14 cellular contexts compared by ENCODE assay signal in the genomic region with DNA sequence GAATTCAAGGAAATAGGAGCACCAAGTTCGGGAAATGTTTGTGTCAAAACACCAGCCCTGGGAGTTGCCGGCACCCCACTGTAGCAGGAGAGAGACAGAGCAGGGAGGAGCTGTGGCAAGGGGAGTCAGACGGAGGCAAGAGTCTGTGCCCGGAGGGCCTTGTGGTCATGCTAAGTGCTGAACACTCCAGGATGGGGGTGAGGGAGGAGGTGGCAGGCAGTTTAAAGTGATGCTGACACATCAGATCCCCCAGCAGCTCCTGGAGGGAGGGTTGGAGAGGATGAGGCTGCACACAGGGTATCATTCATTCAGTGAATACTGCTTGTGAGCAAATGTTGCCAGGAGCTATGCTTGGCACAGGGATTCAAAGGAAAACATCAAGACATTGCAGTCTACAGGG.
A peak's percentile ranks its signal among the peaks of the same experiment; 100 is the strongest.
DNase-seq lines count a peak whose midpoint lies in the region; ATAC-seq and TF ChIP-seq lines count a peak whose summit lies in the region.
"Had no signal": no experiment of that assay in that cellular context is flagged by ENCODE, and none has a peak within 500 bp of the region (broad histone marks: within the 10 kb centered on the region; RNA-seq: fewer than 3 reads in every experiment).

No MANE protein-coding gene starts in this region.

- H2AFZ ChIP-seq in H9 (ENCODE audit: low read length) (no peak overlapping the region), PC-3 (ENCODE audit: low read length) (no peak overlapping the region)

- no peak overlapping the region for H3K23ac ChIP-seq in H9 (ENCODE audit: insufficient read length, low read depth, low read length)

- H3K9me3 Mint-ChIP-seq in H9 = no peaks in the 10 kb centered on the region; a peak in 1 of 5 replicates
- no peaks in the 10 kb centered on the region for H3K9me3 Mint-ChIP-seq in endodermal cell
- H3K9me3 Mint-ChIP-seq: CD4-positive, alpha-beta T cell had no signal

- H3K14ac ChIP-seq in H9 (ENCODE audit: insufficient read depth, low read length) = no peak overlapping the region

- no peak overlapping the region for H2BK12ac ChIP-seq in H9 (ENCODE audit: insufficient read length, low read depth, low read length)

- H3K23me2 ChIP-seq in H9 (ENCODE audit: insufficient read length, low read depth, low read length, poor library complexity, severe bottlenecking) = no peaks in the 10 kb centered on the region

- no peak for ATAC-seq in PC-3

- H3K4me3 Mint-ChIP-seq in H9 = no peak overlapping the region
- no peak overlapping the region for H3K4me3 Mint-ChIP-seq in endodermal cell
- H3K4me3 Mint-ChIP-seq: CD4-positive, alpha-beta T cell had no signal

- intact Hi-C loops in PC-3 (cut with micrococcal nuclease) = no loop called here

- no peak overlapping the region for H2BK120ac ChIP-seq in H9 (ENCODE audit: low read depth, low read length, poor library complexity, severe bottlenecking)

- no peak overlapping the region for H3T11ph ChIP-seq in H9 (ENCODE audit: low read length)

- H3K4ac ChIP-seq in H9 (ENCODE audit: low read depth, low read length) = no peak overlapping the region

- no peak overlapping the region; a peak in 1 of 7 replicates for H3K27ac Mint-ChIP-seq in H9
- no peak overlapping the region for H3K27ac Mint-ChIP-seq in endodermal cell
- H3K27ac Mint-ChIP-seq: CD4-positive, alpha-beta T cell had no signal

- H2BK5ac ChIP-seq in H9 (ENCODE audit: insufficient read length, low read length) = no peak overlapping the region

- H4K20me1 ChIP-seq in BLaER1 (no peaks in the 10 kb centered on the region), H9 (ENCODE audit: control insufficient read depth, insufficient read depth, insufficient read length) (no peaks in the 10 kb centered on the region), PC-3 (ENCODE audit: low read length) (0 out of 2 replicates have a peak, but pooled peaks cover 3% of the 10 kb centered on the region)

- POLR2A ChIA-PET in PC-3 (lab: Charles Lee; ENCODE audit: unreplicated experiment) = no interaction called here

- H3F3A ChIP-seq in PC-3 (ENCODE audit: low read length, unreplicated experiment) = no peaks in the 10 kb centered on the region

- CTCF ChIA-PET in PC-3 (lab: Charles Lee) = no interaction called here

- H3K9ac ChIP-seq in BLaER1 = no peak overlapping the region
- H3K9ac ChIP-seq in H9 (ENCODE audit: extremely low read depth, insufficient read length, low read length) = no peak overlapping the region
- H3K9ac ChIP-seq in endodermal cell (ENCODE audit: extremely low read depth, low read length, poor library complexity, severe bottlenecking) = no peak overlapping the region
- no peak overlapping the region for H3K9ac ChIP-seq in PC-3 (ENCODE audit: low read length)

- no peak for TF ChIP-seq CTCF in H9 (conservative IDR thresholded peaks at IDR 0.05)
- TF ChIP-seq CTCF in endodermal cell (conservative IDR thresholded peaks at IDR 0.05) = no peak
- no peak for TF ChIP-seq CTCF in PC-3 (conservative IDR thresholded peaks at IDR 0.05; ENCODE audit: low read depth, low read length)

- H3K79me1 ChIP-seq in H9 (ENCODE audit: insufficient read depth, low read depth, low read length, poor library complexity, severe bottlenecking) = no peaks in the 10 kb centered on the region

- no CpG with 5 or more reads among the region's 4 CpGs for WGBS in H9 (ENCODE audit: extremely low coverage, insufficient read length, low lambda C conversion rate)
- 71 to 82% methylated on average over 2 to 4 of the region's 4 CpGs for WGBS in endodermal cell (ENCODE audit: insufficient coverage in 1 of 2, insufficient read length in 1 of 2), 2 experiments

- DNase-seq in H9 = peak; percentile 12
- peak; percentile 76 for DNase-seq in RPMI8226
- DNase-seq in endodermal cell = peak; percentile 20
- no peak for DNase-seq in PC-3
- no peak for DNase-seq in activated CD4-positive, alpha-beta T cell treated with anti-CD3 and anti-CD28 coated beads for 1 hour
- no peak for DNase-seq in NCI-H187 (lab: John Stamatoyannopoulos, UW)
- DNase-seq in NCI-H2029 treated with DMSO at 0.1 percent for 48 hours (lab: John Stamatoyannopoulos, UW) = no peak
- DNase-seq: 8988T; C1 segment of cervical spinal cord; Calu3; CD4-positive, alpha-beta T cell; DMS 273 treated with DMSO at 0.1 percent for 48 hours had no signal

- H3K4me1 ChIP-seq in BLaER1 = peaks cover 36% of the 10 kb centered on the region
- no peaks in the 10 kb centered on the region for H3K4me1 ChIP-seq in H9 (ENCODE audit: insufficient read depth, low read length)
- H3K4me1 ChIP-seq in endodermal cell (ENCODE audit: control insufficient read depth, insufficient read depth, low read length) = no peaks in the 10 kb centered on the region
- H3K4me1 ChIP-seq in PC-3 (ENCODE audit: insufficient read depth, low read length) = no peaks in the 10 kb centered on the region

- H4K8ac ChIP-seq in H9 (replicated peaks; ENCODE audit: insufficient read length, low read depth, low read length) = no peak overlapping the region

- H3K36me3 Mint-ChIP-seq in H9 (ENCODE audit: insufficient read depth in 1 of 3, low read depth in 3 of 3) (peaks cover 0 to 2% (median 0%) of the 10 kb centered on the region in 3 experiments; a peak in 2 of 7 replicates), endodermal cell (ENCODE audit: low read depth) (no peaks in the 10 kb centered on the region)

- H3K9me2 ChIP-seq in PC-3 (replicated peaks; ENCODE audit: low read length) = no peaks in the 10 kb centered on the region

- no peak overlapping the region for H4K5ac ChIP-seq in H9 (ENCODE audit: insufficient read length, low read depth, low read length)

- H2AK5ac ChIP-seq in H9 (ENCODE audit: insufficient read length, low read length) = no peak overlapping the region

- H3K4me2 ChIP-seq in BLaER1 (peak overlapping the region; percentile 11), H9 (ENCODE audit: insufficient read depth, insufficient read length, low read length) (no peak overlapping the region), PC-3 (ENCODE audit: low read length) (no peak overlapping the region)

- H4K91ac ChIP-seq in H9 (ENCODE audit: insufficient read length, low read depth, low read length) = no peak overlapping the region

- H3K36me3 ChIP-seq in BLaER1 (no peaks in the 10 kb centered on the region), endodermal cell (ENCODE audit: control insufficient read depth, insufficient read depth, low read length) (no peaks in the 10 kb centered on the region), PC-3 (ENCODE audit: low read depth, low read length) (no peaks in the 10 kb centered on the region)

- no peak overlapping the region for H3K56ac ChIP-seq in H9 (ENCODE audit: insufficient read length, low read depth, low read length)

- no peaks in the 10 kb centered on the region for H3K27me3 ChIP-seq in BLaER1
- no peaks in the 10 kb centered on the region for H3K27me3 ChIP-seq in H9 (ENCODE audit: insufficient read depth, low read length)
- H3K27me3 ChIP-seq in endodermal cell (ENCODE audit: control insufficient read depth, insufficient read depth, low read length, poor library complexity, severe bottlenecking) = no peaks in the 10 kb centered on the region
- peaks cover 74% of the 10 kb centered on the region for H3K27me3 ChIP-seq in PC-3 (ENCODE audit: low read length)

- H3K4me1 Mint-ChIP-seq in H9 = no peaks in the 10 kb centered on the region
- no peaks in the 10 kb centered on the region for H3K4me1 Mint-ChIP-seq in endodermal cell

- BruUV-seq in PC-3 (replicated peaks; lab: Mats Ljungman, UMichigan) = no TSS peak

- no peaks in the 10 kb centered on the region for H3K9me3 ChIP-seq in BLaER1
- no peaks in the 10 kb centered on the region for H3K9me3 ChIP-seq in H9 (ENCODE audit: control insufficient read depth, low read depth, low read length)
- no peaks in the 10 kb centered on the region for H3K9me3 ChIP-seq in endodermal cell (ENCODE audit: control insufficient read depth, low read length)
- no peaks in the 10 kb centered on the region for H3K9me3 ChIP-seq in PC-3 (ENCODE audit: low read length)

- H3K79me2 ChIP-seq in H9 (ENCODE audit: insufficient read depth, low read length) (no peaks in the 10 kb centered on the region), PC-3 (ENCODE audit: low read length) (no peaks in the 10 kb centered on the region)

- no peak overlapping the region for H3K18ac ChIP-seq in H9 (ENCODE audit: insufficient read length, low read depth, low read length)

- H3K4me3 ChIP-seq in BLaER1 (no peak overlapping the region), endodermal cell (ENCODE audit: low read length) (no peak overlapping the region), PC-3 (ENCODE audit: low read length) (no peak overlapping the region)
- H3K4me3 ChIP-seq: GM12878 had no signal

- H3K27ac ChIP-seq in BLaER1 = no peak overlapping the region
- H3K27ac ChIP-seq in H9 (ENCODE audit: insufficient read length, low read depth, low read length) = no peak overlapping the region
- H3K27ac ChIP-seq in endodermal cell (ENCODE audit: low read depth, low read length) = no peak overlapping the region
- no peak overlapping the region for H3K27ac ChIP-seq in PC-3 (ENCODE audit: low read length)

- no peak overlapping the region for H2BK20ac ChIP-seq in H9 (ENCODE audit: low read depth, low read length, poor library complexity, severe bottlenecking)

- H3K27me3 Mint-ChIP-seq in H9 (ENCODE audit: low read depth) = peaks cover 7% of the 10 kb centered on the region
- H3K27me3 Mint-ChIP-seq in endodermal cell (ENCODE audit: insufficient read depth) = peaks cover 38% of the 10 kb centered on the region

- H2BK15ac ChIP-seq in H9 (ENCODE audit: low read depth, low read length) = no peak overlapping the region

Comparison
In these comparisons a context has a peak if more than half of its experiments do, and no peak if none do; other contexts are left out.
1. DNase-seq: peak in H9 (single experiment), RPMI8226 (single experiment) and endodermal cell (single experiment); none in PC-3 (single experiment), activated CD4-positive, alpha-beta T cell treated with anti-CD3 and anti-CD28 coated beads for 1 hour (single experiment), NCI-H187 (0 of 2) and NCI-H2029 treated with DMSO at 0.1 percent for 48 hours (single experiment).